In genomic region chr22:48072777-48073176, GRCh38 we compare ENCODE assay signal across 23 cellular contexts.
DNase-seq lines count a peak whose midpoint lies in the region; ATAC-seq and TF ChIP-seq lines count a peak whose summit lies in the region.
"Had no signal": no experiment of that assay in that cellular context is flagged by ENCODE, and none has a peak within 500 bp of the region (broad histone marks: within the 10 kb centered on the region; RNA-seq: fewer than 3 reads in every experiment).

No MANE protein-coding gene starts in this region.

- ATAC-seq in GM23338: peak; percentile 97
- ATAC-seq in WTC11: peak; percentile 97
- ATAC-seq in GM18519 (IDR thresholded peaks at IDR 0.05; ENCODE audit: low FRiP score, unreplicated experiment): no peak
- ATAC-seq: HepG2, K562 had no signal

- H4K8ac ChIP-seq in mesendoderm (ENCODE audit: low read depth, low read length): no peak overlapping the region

- no peak overlapping the region for H3K18ac ChIP-seq in mesendoderm (ENCODE audit: low read length)

- no peaks in the 10 kb centered on the region for H3K36me3 ChIP-seq in GM23338 (ENCODE audit: insufficient read depth)
- H3K36me3 ChIP-seq in Karpas-422 (ENCODE audit: insufficient read depth, low read length): no peaks in the 10 kb centered on the region
- H3K36me3 ChIP-seq in mesendoderm (ENCODE audit: control insufficient read depth, insufficient read depth, low read length): no peaks in the 10 kb centered on the region
- H3K36me3 ChIP-seq: BLaER1 treated with 17β-estradiol and CSF1 and Interleukin-3, amounts not matched to agents 10 nM and 100 nM; HAP-1 had no signal

- H3K4me2 ChIP-seq in GM23338: 0 out of 2 replicates have a peak overlapping the region, but pooled peaks have one; percentile 6
- peak overlapping the region; percentile 79 for H3K4me2 ChIP-seq in Karpas-422 (ENCODE audit: low read depth, low read length, poor library complexity, severe bottlenecking)
- no peak overlapping the region for H3K4me2 ChIP-seq in mesendoderm (ENCODE audit: low read length)

- H3F3A ChIP-seq in GM23338 (replicated peaks; ENCODE audit: low read depth): no peaks in the 10 kb centered on the region

- H2AFZ ChIP-seq in GM23338 (no peak overlapping the region), Karpas-422 (ENCODE audit: low read length) (no peak overlapping the region)

- POLR2A ChIA-PET in WTC11 (lab: Charles Lee): no interaction called here

- TF ChIP-seq CTCF in GM23338 (conservative IDR thresholded peaks at IDR 0.05; ENCODE audit: low read depth in 2 of 2) (no peak), WTC11 (IDR thresholded peaks at IDR 0.05) (no peak)

- H3K9ac ChIP-seq in Karpas-422 (ENCODE audit: low read length): peak overlapping the region; percentile 58
- H3K9ac ChIP-seq in mesendoderm (ENCODE audit: low read length): no peak overlapping the region
- H3K9ac ChIP-seq: BLaER1 treated with 17β-estradiol and CSF1 and Interleukin-3, amounts not matched to agents 10 nM and 100 nM had no signal

- no peak overlapping the region for H2BK5ac ChIP-seq in mesendoderm (ENCODE audit: low read length)

- H3K4me1 ChIP-seq in GM23338 (ENCODE audit: insufficient read depth): peaks cover 11% of the 10 kb centered on the region
- H3K4me1 ChIP-seq in Karpas-422 (ENCODE audit: low read length): peaks cover 78% of the 10 kb centered on the region
- no peaks in the 10 kb centered on the region for H3K4me1 ChIP-seq in mesendoderm (ENCODE audit: control insufficient read depth, low read depth, low read length)
- H3K4me1 ChIP-seq: HAP-1 had no signal

- peaks cover 25% of the 10 kb centered on the region for H3K36me3 Mint-ChIP-seq in GM23338 (ENCODE audit: low read depth)
- peaks cover 32% of the 10 kb centered on the region for H3K36me3 Mint-ChIP-seq in WTC11
- H3K36me3 Mint-ChIP-seq in immature natural killer cell: peaks cover 0 to 7% (median 6%) of the 10 kb centered on the region in 3 donors

- H3K4me3 Mint-ChIP-seq in GM23338 (peak overlapping the region; percentile 1; the same call in 1 of the 3 replicates), WTC11 (peak overlapping the region; percentile 27; the same call in 1 of the 2 replicates), immature natural killer cell (no peak overlapping the region)
- H3K4me3 Mint-ChIP-seq: CD4-positive, alpha-beta T cell; HFFc6; T-helper 1 cell treated with Interleukin-12 subunit alpha and Interleukin-12 subunit beta and Interleukin-4 antibody, amounts not matched to agents 30 μg/mL and 1 μg/mL, for 36 hours had no signal

- H3K9me3 Mint-ChIP-seq in GM23338: peaks cover 30% of the 10 kb centered on the region
- peaks cover 40% of the 10 kb centered on the region for H3K9me3 Mint-ChIP-seq in WTC11
- no peaks in the 10 kb centered on the region for H3K9me3 Mint-ChIP-seq in immature natural killer cell
- H3K9me3 Mint-ChIP-seq: CD4-positive, alpha-beta T cell; T-helper 1 cell treated with Interleukin-12 subunit alpha and Interleukin-12 subunit beta and Interleukin-4 antibody, amounts not matched to agents 30 μg/mL and 1 μg/mL, for 36 hours had no signal

- DNase-seq in GM23338 (ENCODE audit: low spot score) (peak; percentile 76), Karpas-422 (peak; percentile 74), WTC11 (ENCODE audit: low spot score) (peak; percentile 17), mesendoderm (peak; percentile 80), immature natural killer cell (no peak), HuH-7.5 (ENCODE audit: low spot score) (no peak), NK-92 (lab: John Stamatoyannopoulos, UW; ENCODE audit: unreplicated experiment) (no peak)
- DNase-seq: CD4-positive, alpha-beta T cell; EL; GF-D8; HFFc6; NCI-H2029; NCI-H446 treated with DMSO at 0.1 percent for 48 hours; NCI-H526; SIG-M5; SW 1271 had no signal

- H3K79me1 ChIP-seq in mesendoderm (ENCODE audit: low read length): no peaks in the 10 kb centered on the region

- H3K4me3 ChIP-seq in GM23338 (no peak overlapping the region), Karpas-422 (ENCODE audit: low read length) (peak overlapping the region; percentile 33; the same call in 1 of the 2 replicates), mesendoderm (ENCODE audit: low read length) (no peak overlapping the region)
- H3K4me3 ChIP-seq: BLaER1 treated with 17β-estradiol and CSF1 and Interleukin-3, amounts not matched to agents 10 nM and 100 nM; HAP-1; K562; SK-N-MC had no signal

- CTCF ChIA-PET in WTC11 (lab: Charles Lee): no interaction called here

- H2BK120ac ChIP-seq in mesendoderm (ENCODE audit: low read depth, low read length): no peak overlapping the region

- H3K27me3 Mint-ChIP-seq in GM23338 (ENCODE audit: insufficient read depth, low read depth, poor library complexity): peaks cover 10% of the 10 kb centered on the region
- H3K27me3 Mint-ChIP-seq in WTC11 (ENCODE audit: low read depth): peaks cover 21% of the 10 kb centered on the region
- H3K27me3 Mint-ChIP-seq in immature natural killer cell (ENCODE audit: low read depth in 3 of 3): peaks cover 7 to 22% (median 18%) of the 10 kb centered on the region in 3 donors

- no peak overlapping the region for H3K23ac ChIP-seq in mesendoderm (ENCODE audit: low read length)

- H3K27ac Mint-ChIP-seq in GM23338: peak overlapping the region; percentile 79
- H3K27ac Mint-ChIP-seq in WTC11: peak overlapping the region; percentile 94
- H3K27ac Mint-ChIP-seq in immature natural killer cell: no peak overlapping the region
- H3K27ac Mint-ChIP-seq: CD4-positive, alpha-beta T cell; HFFc6; T-helper 1 cell treated with Interleukin-12 subunit alpha and Interleukin-12 subunit beta and Interleukin-4 antibody, amounts not matched to agents 30 μg/mL and 1 μg/mL, for 36 hours had no signal

- no peak overlapping the region for H2BK15ac ChIP-seq in mesendoderm (replicated peaks; ENCODE audit: low read depth)

- H3K9me3 ChIP-seq in Karpas-422 (ENCODE audit: low read length): no peaks in the 10 kb centered on the region
- H3K9me3 ChIP-seq: HAP-1 had no signal

- H2AK5ac ChIP-seq in mesendoderm (ENCODE audit: low read length): no peak overlapping the region

- H3K4me1 Mint-ChIP-seq in GM23338 (peaks cover 31% of the 10 kb centered on the region), WTC11 (peaks cover 37% of the 10 kb centered on the region), immature natural killer cell (no peaks in the 10 kb centered on the region)

- H3K27me3 ChIP-seq in GM23338 (ENCODE audit: insufficient read depth): no peaks in the 10 kb centered on the region
- H3K27me3 ChIP-seq in Karpas-422 (ENCODE audit: low read length): no peaks in the 10 kb centered on the region
- no peaks in the 10 kb centered on the region for H3K27me3 ChIP-seq in mesendoderm (ENCODE audit: insufficient read depth, low read length, poor library complexity)
- H3K27me3 ChIP-seq: BLaER1 treated with 17β-estradiol and CSF1 and Interleukin-3, amounts not matched to agents 10 nM and 100 nM had no signal

- H3K79me2 ChIP-seq in GM23338 (replicated peaks; ENCODE audit: insufficient read depth): no peaks in the 10 kb centered on the region
- H3K79me2 ChIP-seq in Karpas-422 (ENCODE audit: low read length): no peaks in the 10 kb centered on the region
- H3K79me2 ChIP-seq in mesendoderm (ENCODE audit: control insufficient read depth, insufficient read depth, low read length): no peaks in the 10 kb centered on the region

- H3K9me2 ChIP-seq in GM23338 (ENCODE audit: insufficient read depth): peaks cover 7% of the 10 kb centered on the region
- no peaks in the 10 kb centered on the region for H3K9me2 ChIP-seq in Karpas-422 (replicated peaks; ENCODE audit: insufficient read depth, low read length)

- H4K20me1 ChIP-seq in GM23338 (replicated peaks; ENCODE audit: insufficient read depth) (no peaks in the 10 kb centered on the region), Karpas-422 (ENCODE audit: insufficient read depth, low read depth, low read length) (no peaks in the 10 kb centered on the region)
- H4K20me1 ChIP-seq: BLaER1 treated with 17β-estradiol and CSF1 and Interleukin-3, amounts not matched to agents 10 nM and 100 nM had no signal

- WGBS in mesendoderm (ENCODE audit: extremely low coverage, insufficient coverage, low lambda C conversion rate): no CpG with 5 or more reads among the region's 6 CpGs

- no peak overlapping the region for H4K5ac ChIP-seq in mesendoderm (ENCODE audit: low read length)

- H3K56ac ChIP-seq in mesendoderm (ENCODE audit: low read length): no peak overlapping the region

- H3K4ac ChIP-seq in mesendoderm (ENCODE audit: low read depth, low read length): no peak overlapping the region

- H3K27ac ChIP-seq in GM23338 (ENCODE audit: low read depth) (peak overlapping the region; percentile 71; the same call in 1 of the 2 replicates), Karpas-422 (ENCODE audit: low read length) (peak overlapping the region; percentile 99), mesendoderm (ENCODE audit: low read depth, low read length) (no peak overlapping the region)
- H3K27ac ChIP-seq: BLaER1 treated with 17β-estradiol and CSF1 and Interleukin-3, amounts not matched to agents 10 nM and 100 nM; SK-N-MC had no signal

TF ChIP-seq in GM23338, 12 proteins besides CTCF, POLR2A, EP300 and RAD21 (continues in another document):
- no peak for TF ChIP-seq ETS1 (IDR thresholded peaks at IDR 0.05)

TF ChIP-seq in WTC11, 78 proteins besides CTCF, POLR2A, EP300 and RAD21 (continues in another document):
- TF ChIP-seq TEAD1 (CRISPR knock-in tag; IDR thresholded peaks at IDR 0.05): peak; percentile 20; the same call in 1 of the 2 replicates
- no peak for TF ChIP-seq MXD4 (CRISPR knock-in tag; IDR thresholded peaks at IDR 0.05; ENCODE audit: borderline replicate concordance)
- no peak for TF ChIP-seq GABPB1 (CRISPR knock-in tag; IDR thresholded peaks at IDR 0.05)
- TF ChIP-seq ZBTB21 (CRISPR knock-in tag; IDR thresholded peaks at IDR 0.05; ENCODE audit: borderline replicate concordance): no peak
- TF ChIP-seq ZMAT4 (CRISPR knock-in tag; IDR thresholded peaks at IDR 0.05): no peak; the same call in 1 of the 2 replicates

Comparison
In these comparisons a context has a peak if more than half of its experiments do, and no peak if none do; other contexts are left out.
1. DNase-seq: peak in GM23338 (single experiment), Karpas-422 (single experiment), WTC11 (single experiment) and mesendoderm (single experiment); none in immature natural killer cell (0 of 3), HuH-7.5 (single experiment) and NK-92 (single experiment).
2. H3K27ac Mint-ChIP-seq: peak in GM23338 (single experiment) and WTC11 (single experiment); none in immature natural killer cell (0 of 6).
3. H3K4me3 Mint-ChIP-seq: peak in GM23338 (single experiment) and WTC11 (single experiment); none in immature natural killer cell (0 of 5).